In the genomic region with DNA sequence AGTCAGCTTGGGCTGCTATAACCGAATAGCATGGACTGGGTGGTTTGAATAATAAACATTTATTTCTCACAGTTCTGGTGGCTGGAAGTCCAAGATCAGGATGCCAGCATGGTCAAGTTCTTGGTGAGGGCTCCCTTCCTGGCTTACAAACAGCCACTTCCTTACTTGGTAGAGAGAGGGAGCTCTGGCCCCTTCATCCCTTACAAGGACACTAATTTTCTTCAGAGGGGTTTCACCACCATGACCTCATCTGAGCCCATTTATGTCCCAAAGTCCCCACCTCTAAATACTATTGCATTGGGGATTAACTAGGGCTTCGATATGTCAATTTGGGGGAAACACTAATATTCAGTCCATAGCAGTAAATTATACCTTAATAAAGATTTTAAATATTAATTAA, we compare ENCODE assay signal across 11 cellular contexts.
DNase-seq lines count a peak whose midpoint lies in the region; ATAC-seq and TF ChIP-seq lines count a peak whose summit lies in the region.
"Had no signal": no experiment of that assay in that cellular context is flagged by ENCODE, and none has a peak within 500 bp of the region (broad histone marks: within the 10 kb centered on the region; RNA-seq: fewer than 3 reads in every experiment).

No MANE protein-coding gene starts in this region.

- WGBS in heart left ventricle, 4 donors, result 83 to 95% (median 93%) methylated on average over 2 of the region's 2 CpGs

- H3K4me1 ChIP-seq in HEK293 (ENCODE audit: control insufficient read depth, insufficient read depth, low read length) (peaks cover 3% of the 10 kb centered on the region; the same call in 1 of the 2 replicates), heart left ventricle (no peaks in the 10 kb centered on the region)
- H3K4me1 ChIP-seq: A549 had no signal

- TF ChIP-seq POLR2A in heart left ventricle (IDR thresholded peaks at IDR 0.05), result no peak

- H3K27ac Mint-ChIP-seq in naive B cell, result no peak overlapping the region

- peaks cover 20 to 26% (median 21%) of the 10 kb centered on the region in 3 donors for H3K4me1 Mint-ChIP-seq in naive B cell

- ATAC-seq in naive B cell (ENCODE audit: low read depth in 2 of 2) (peak; percentile 45 to 58), heart left ventricle (no peak), SK-N-SH treated with all-trans-retinoic acid at 6 μM for 48 hours (no peak)
- ATAC-seq: A549 had no signal

- TF ChIP-seq CTCF in HEK293 (tag by site-specific recombination; IDR thresholded peaks at IDR 0.05) (no peak), heart left ventricle (IDR thresholded peaks at IDR 0.05) (peak in 2 of 12 donors; percentile 9 to 12)

- H3K4me3 ChIP-seq in HEK293 (ENCODE audit: low read depth, low read length) (no peak overlapping the region), heart left ventricle (no peak overlapping the region)
- H3K4me3 ChIP-seq: A549, GM23248 had no signal

- H3K27ac ChIP-seq in HEK293 (ENCODE audit: extremely low read depth, low read depth, low read length), result no peak overlapping the region
- H3K27ac ChIP-seq in heart left ventricle, result no peak overlapping the region
- H3K27ac ChIP-seq: A549, GM23248 had no signal

- H3K36me3 Mint-ChIP-seq in naive B cell, result no peaks in the 10 kb centered on the region

- no peaks in the 10 kb centered on the region for H3K9me3 Mint-ChIP-seq in naive B cell

- intact Hi-C loops in heart left ventricle (cut with DNase I), result no loop called here

- H3K9me3 ChIP-seq in HEK293 (ENCODE audit: control insufficient read depth, insufficient read depth, low read depth, low read length) (no peaks in the 10 kb centered on the region), heart left ventricle (no peaks in the 10 kb centered on the region)
- H3K9me3 ChIP-seq: A549 had no signal

- no peak overlapping the region for H3K4me3 Mint-ChIP-seq in naive B cell

- no peaks in the 10 kb centered on the region for H3K36me3 ChIP-seq in HEK293 (ENCODE audit: control insufficient read depth in 2 of 2, insufficient read depth in 1 of 2, low read length in 2 of 2)
- H3K36me3 ChIP-seq in heart left ventricle, result no peaks in the 10 kb centered on the region

- peaks cover 0 to 23% (median 0%) of the 10 kb centered on the region in 9 donors for H3K27me3 ChIP-seq in heart left ventricle

- POLR2A ChIA-PET in HEK293 (lab: Yijun Ruan, JAX), result interaction anchor here (0.5 kb wide), 1 partner anchor 32 kb away, joined by 3 read pairs; no protein-coding TSS in a partner anchor

- H3K27me3 Mint-ChIP-seq in naive B cell, result peaks cover 0 to 4% (median 0%) of the 10 kb centered on the region in 3 donors

- DNase-seq in DMS53 (lab: John Stamatoyannopoulos, UW) (peak; percentile 53), DMS53 treated with DMSO at 0.1 percent for 48 hours (lab: John Stamatoyannopoulos, UW; ENCODE audit: unreplicated experiment) (no peak), OCI-M1 (lab: John Stamatoyannopoulos, UW) (peak; percentile 52), naive B cell (peak; percentile 16), heart left ventricle (no peak), AML-193 (lab: John Stamatoyannopoulos, UW) (no peak)
- DNase-seq: NCI-H774 had no signal

- CTCF ChIA-PET in HEK293 (lab: Yijun Ruan, JAX), result no interaction called here

TF ChIP-seq in HEK293, 187 proteins besides CTCF, POLR2A, EP300 and RAD21:
- TF ChIP-seq ZNF654 (tag by site-specific recombination; IDR thresholded peaks at IDR 0.05; ENCODE audit: low read depth) (peak; percentile 41), ZNF148 (tag by site-specific recombination; IDR thresholded peaks at IDR 0.05; ENCODE audit: borderline replicate concordance) (no peak)

TF ChIP-seq in SK-N-SH treated with all-trans-retinoic acid at 6 μM for 48 hours, 23 proteins besides CTCF, POLR2A, EP300 and RAD21:
- TF ChIP-seq, protein P1, sequence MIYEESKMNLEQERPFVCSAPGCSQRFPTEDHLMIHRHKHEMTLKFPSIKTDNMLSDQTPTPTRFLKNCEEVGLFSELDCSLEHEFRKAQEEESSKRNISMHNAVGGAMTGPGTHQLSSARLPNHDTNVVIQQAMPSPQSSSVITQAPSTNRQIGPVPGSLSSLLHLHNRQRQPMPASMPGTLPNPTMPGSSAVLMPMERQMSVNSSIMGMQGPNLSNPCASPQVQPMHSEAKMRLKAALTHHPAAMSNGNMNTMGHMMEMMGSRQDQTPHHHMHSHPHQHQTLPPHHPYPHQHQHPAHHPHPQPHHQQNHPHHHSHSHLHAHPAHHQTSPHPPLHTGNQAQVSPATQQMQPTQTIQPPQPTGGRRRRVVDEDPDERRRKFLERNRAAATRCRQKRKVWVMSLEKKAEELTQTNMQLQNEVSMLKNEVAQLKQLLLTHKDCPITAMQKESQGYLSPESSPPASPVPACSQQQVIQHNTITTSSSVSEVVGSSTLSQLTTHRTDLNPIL (CRISPR knock-in tag; IDR thresholded peaks at IDR 0.05; ENCODE audit: low read depth), result no peak
- TF ChIP-seq GLIS3 (CRISPR knock-in tag; IDR thresholded peaks at IDR 0.05) (no peak), ZNF565 (CRISPR knock-in tag; conservative IDR thresholded peaks at IDR 0.05; ENCODE audit: low read depth) (no peak), RARB (CRISPR knock-in tag; IDR thresholded peaks at IDR 0.05) (no peak), BACH2 (CRISPR knock-in tag; IDR thresholded peaks at IDR 0.05; ENCODE audit: borderline replicate concordance) (no peak), SNAI2 (CRISPR knock-in tag; IDR thresholded peaks at IDR 0.05) (no peak)
- TF ChIP-seq, protein P2, sequence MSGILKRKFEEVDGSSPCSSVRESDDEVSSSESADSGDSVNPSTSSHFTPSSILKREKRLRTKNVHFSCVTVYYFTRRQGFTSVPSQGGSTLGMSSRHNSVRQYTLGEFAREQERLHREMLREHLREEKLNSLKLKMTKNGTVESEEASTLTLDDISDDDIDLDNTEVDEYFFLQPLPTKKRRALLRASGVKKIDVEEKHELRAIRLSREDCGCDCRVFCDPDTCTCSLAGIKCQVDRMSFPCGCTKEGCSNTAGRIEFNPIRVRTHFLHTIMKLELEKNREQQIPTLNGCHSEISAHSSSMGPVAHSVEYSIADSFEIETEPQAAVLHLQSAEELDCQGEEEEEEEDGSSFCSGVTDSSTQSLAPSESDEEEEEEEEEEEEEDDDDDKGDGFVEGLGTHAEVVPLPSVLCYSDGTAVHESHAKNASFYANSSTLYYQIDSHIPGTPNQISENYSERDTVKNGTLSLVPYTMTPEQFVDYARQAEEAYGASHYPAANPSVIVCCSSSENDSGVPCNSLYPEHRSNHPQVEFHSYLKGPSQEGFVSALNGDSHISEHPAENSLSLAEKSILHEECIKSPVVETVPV (CRISPR knock-in tag; IDR thresholded peaks at IDR 0.05), result no peak

Comparison
In these comparisons a context has a peak if more than half of its experiments do, and no peak if none do; other contexts are left out.
1. DNase-seq: peak in DMS53 (single experiment), OCI-M1 (single experiment) and naive B cell (single experiment); none in DMS53 treated with DMSO at 0.1 percent for 48 hours (single experiment), heart left ventricle (0 of 5) and AML-193 (0 of 2).
2. ATAC-seq: peak in naive B cell (2 of 2); none in heart left ventricle (0 of 4) and SK-N-SH treated with all-trans-retinoic acid at 6 μM for 48 hours (single experiment).